ENCODE assay signal across 24 cellular contexts in the genomic region with DNA sequence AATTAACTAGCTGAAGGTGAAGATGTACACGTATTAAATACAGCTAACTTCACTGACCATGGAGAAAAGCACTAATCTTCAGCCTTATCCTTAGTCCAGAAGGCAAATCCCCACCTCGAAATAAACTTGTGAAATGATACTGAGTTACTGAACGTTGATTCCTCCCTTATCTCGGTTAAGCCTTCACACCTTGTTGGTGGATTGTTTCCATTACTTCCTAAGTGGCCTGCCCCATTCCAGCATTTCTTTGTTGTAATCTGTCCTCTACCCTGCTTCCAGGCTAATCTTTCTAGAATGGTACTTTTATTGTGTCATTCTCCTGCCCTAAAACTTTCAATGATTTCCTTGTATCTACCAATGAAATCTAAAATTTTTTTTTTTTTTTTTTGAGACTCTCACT.
A peak's percentile ranks its signal among the peaks of the same experiment; 100 is the strongest.
DNase-seq lines count a peak whose midpoint lies in the region; ATAC-seq and TF ChIP-seq lines count a peak whose summit lies in the region.
"Had no signal": no experiment of that assay in that cellular context is flagged by ENCODE, and none has a peak within 500 bp of the region (broad histone marks: within the 10 kb centered on the region; RNA-seq: fewer than 3 reads in every experiment).

No MANE protein-coding gene starts in this region.

- no peak for TF ChIP-seq POLR2A in esophagus muscularis mucosa (IDR thresholded peaks at IDR 0.05; ENCODE audit: low read depth)

- no peaks in the 10 kb centered on the region for H3K36me3 ChIP-seq in endodermal cell (ENCODE audit: control insufficient read depth, insufficient read depth, low read length)
- H3K36me3 ChIP-seq in mesendoderm (ENCODE audit: control insufficient read depth, insufficient read depth, low read length) = no peaks in the 10 kb centered on the region
- H3K36me3 ChIP-seq in esophagus muscularis mucosa = no peaks in the 10 kb centered on the region
- H3K36me3 ChIP-seq: BE2C had no signal

- no peak overlapping the region for H2BK120ac ChIP-seq in mesendoderm (ENCODE audit: low read depth, low read length)

- no peak for ATAC-seq in natural killer cell
- ATAC-seq in HG02970 (IDR thresholded peaks at IDR 0.05; ENCODE audit: low FRiP score, unreplicated experiment) = no peak
- ATAC-seq: GM12878 had no signal

- no peak overlapping the region for H4K8ac ChIP-seq in mesendoderm (ENCODE audit: low read depth, low read length)

- H3K36me3 Mint-ChIP-seq in endodermal cell (ENCODE audit: low read depth) (peaks cover 6% of the 10 kb centered on the region), nephron progenitor cell (ENCODE audit: low read depth) (no peaks in the 10 kb centered on the region), natural killer cell (no peaks in the 10 kb centered on the region)

- H3K56ac ChIP-seq in mesendoderm (ENCODE audit: low read length) = no peak overlapping the region

- no peaks in the 10 kb centered on the region for H3K79me2 ChIP-seq in mesendoderm (ENCODE audit: control insufficient read depth, insufficient read depth, low read length)

- TF ChIP-seq CTCF in endodermal cell (conservative IDR thresholded peaks at IDR 0.05) (no peak), nephron progenitor cell (IDR thresholded peaks at IDR 0.05) (no peak), natural killer cell (IDR thresholded peaks at IDR 0.05) (no peak), esophagus muscularis mucosa (IDR thresholded peaks at IDR 0.05) (no peak)

- H3K4me1 Mint-ChIP-seq in endodermal cell = peaks cover 8% of the 10 kb centered on the region
- H3K4me1 Mint-ChIP-seq in nephron progenitor cell = no peaks in the 10 kb centered on the region
- peaks cover 0 to 5% of the 10 kb centered on the region in 2 donors for H3K4me1 Mint-ChIP-seq in natural killer cell
- H3K4me1 Mint-ChIP-seq: CD14-positive monocyte; CD8-positive, alpha-beta memory T cell had no signal

- no peak overlapping the region for H3K4me3 Mint-ChIP-seq in endodermal cell
- no peak overlapping the region for H3K4me3 Mint-ChIP-seq in nephron progenitor cell
- no peak overlapping the region for H3K4me3 Mint-ChIP-seq in natural killer cell
- H3K4me3 Mint-ChIP-seq: CD14-positive monocyte; CD4-positive, alpha-beta memory T cell; CD4-positive, CD25-positive, alpha-beta regulatory T cell; CD8-positive, alpha-beta memory T cell had no signal

- no peak overlapping the region for H3K27ac ChIP-seq in endodermal cell (ENCODE audit: low read depth, low read length)
- H3K27ac ChIP-seq in mesendoderm (ENCODE audit: low read depth, low read length) = no peak overlapping the region
- no peak overlapping the region for H3K27ac ChIP-seq in esophagus muscularis mucosa (replicated peaks in 1 of 4)
- H3K27ac ChIP-seq: BLaER1 had no signal

- H2BK15ac ChIP-seq in mesendoderm (replicated peaks; ENCODE audit: low read depth) = no peak overlapping the region

- H2AK5ac ChIP-seq in mesendoderm (ENCODE audit: low read length) = no peak overlapping the region

- H3K23ac ChIP-seq in mesendoderm (ENCODE audit: low read length) = no peak overlapping the region

- no peak overlapping the region for H3K4ac ChIP-seq in mesendoderm (ENCODE audit: low read depth, low read length)

- intact Hi-C loops in natural killer cell (cut with micrococcal nuclease) = no loop called here
- intact Hi-C loops in esophagus muscularis mucosa (cut with DNase I) = no loop called here

- no peak overlapping the region for H3K4me2 ChIP-seq in mesendoderm (ENCODE audit: low read length)
- H3K4me2 ChIP-seq: BLaER1 had no signal

- peaks cover 94% of the 10 kb centered on the region for H3K27me3 Mint-ChIP-seq in endodermal cell (ENCODE audit: insufficient read depth)
- H3K27me3 Mint-ChIP-seq in nephron progenitor cell (ENCODE audit: low read depth, poor library complexity) = peaks cover 5% of the 10 kb centered on the region
- H3K27me3 Mint-ChIP-seq in natural killer cell (ENCODE audit: low read depth in 2 of 2) = no peaks in the 10 kb centered on the region
- H3K27me3 Mint-ChIP-seq: CD4-positive, alpha-beta memory T cell; CD4-positive, CD25-positive, alpha-beta regulatory T cell; CD8-positive, alpha-beta memory T cell had no signal

- H3K79me1 ChIP-seq in mesendoderm (ENCODE audit: low read length) = no peaks in the 10 kb centered on the region

- H3K27me3 ChIP-seq in endodermal cell (ENCODE audit: control insufficient read depth, insufficient read depth, low read length, poor library complexity, severe bottlenecking) (peaks cover 89% of the 10 kb centered on the region), mesendoderm (ENCODE audit: insufficient read depth, low read length, poor library complexity) (no peaks in the 10 kb centered on the region), esophagus muscularis mucosa (no peaks in the 10 kb centered on the region)
- H3K27me3 ChIP-seq: BE2C, BLaER1 had no signal

- peaks cover 16% of the 10 kb centered on the region for H3K9me3 ChIP-seq in endodermal cell (ENCODE audit: control insufficient read depth, low read length)
- H3K9me3 ChIP-seq in esophagus muscularis mucosa = no peaks in the 10 kb centered on the region
- H3K9me3 ChIP-seq: BE2C had no signal

- no peak overlapping the region for H4K5ac ChIP-seq in mesendoderm (ENCODE audit: low read length)

- H3K27ac Mint-ChIP-seq in endodermal cell (no peak overlapping the region), nephron progenitor cell (peak overlapping the region; percentile 39), natural killer cell (no peak overlapping the region)
- H3K27ac Mint-ChIP-seq: CD8-positive, alpha-beta memory T cell had no signal

- peaks cover 13% of the 10 kb centered on the region for H3K9me3 Mint-ChIP-seq in endodermal cell
- H3K9me3 Mint-ChIP-seq in nephron progenitor cell = peaks cover under 1% of the 10 kb centered on the region
- H3K9me3 Mint-ChIP-seq in natural killer cell = no peaks in the 10 kb centered on the region
- H3K9me3 Mint-ChIP-seq: CD4-positive, alpha-beta memory T cell; CD8-positive, alpha-beta memory T cell had no signal

- no peak overlapping the region for H3K18ac ChIP-seq in mesendoderm (ENCODE audit: low read length)

- no peaks in the 10 kb centered on the region for H3K4me1 ChIP-seq in endodermal cell (ENCODE audit: control insufficient read depth, insufficient read depth, low read length)
- peaks cover 5% of the 10 kb centered on the region for H3K4me1 ChIP-seq in mesendoderm (ENCODE audit: control insufficient read depth, low read depth, low read length)
- no peaks in the 10 kb centered on the region for H3K4me1 ChIP-seq in esophagus muscularis mucosa
- H3K4me1 ChIP-seq: BE2C had no signal

- peak; percentile 43 for DNase-seq in endodermal cell
- peak; percentile 90 for DNase-seq in mesendoderm
- DNase-seq in nephron progenitor cell = no peak
- no peak for DNase-seq in natural killer cell
- DNase-seq in esophagus muscularis mucosa (ENCODE audit: extremely low spot score) = no peak
- no peak for DNase-seq in iPS-NIHi7 (ENCODE audit: extremely low spot score)
- DNase-seq: 8988T; ACHN; BE2C; C1 segment of cervical spinal cord; CD4-positive, alpha-beta memory T cell; CD4-positive, CD25-positive, alpha-beta regulatory T cell; CD8-positive, alpha-beta memory T cell; COR-L47; DMS 273 treated with DMSO at 0.1 percent for 48 hours; DMS153; DMS53; DND-41; EL; GDM1 had no signal

- H3K4me3 ChIP-seq in endodermal cell (ENCODE audit: low read length) = no peak overlapping the region
- H3K4me3 ChIP-seq in mesendoderm (ENCODE audit: low read length) = no peak overlapping the region
- H3K4me3 ChIP-seq in esophagus muscularis mucosa = no peak overlapping the region
- H3K4me3 ChIP-seq: BLaER1, GM12878 had no signal

- H2BK5ac ChIP-seq in mesendoderm (ENCODE audit: low read length) = no peak overlapping the region

- H3K9ac ChIP-seq in endodermal cell (ENCODE audit: extremely low read depth, low read length, poor library complexity, severe bottlenecking) = no peak overlapping the region
- no peak overlapping the region for H3K9ac ChIP-seq in mesendoderm (ENCODE audit: low read length)
- H3K9ac ChIP-seq: BLaER1 had no signal

- TF ChIP-seq EP300 in esophagus muscularis mucosa (IDR thresholded peaks at IDR 0.05) = no peak

- WGBS in endodermal cell (ENCODE audit: insufficient coverage in 1 of 2, insufficient read length in 1 of 2), 2 experiments = 61 to 76% methylated on average over 3 to 4 of the region's 4 CpGs
- no CpG with 5 or more reads among the region's 4 CpGs for WGBS in mesendoderm (ENCODE audit: extremely low coverage, insufficient coverage, low lambda C conversion rate)
- 82% methylated on average over 4 of the region's 4 CpGs for WGBS in esophagus muscularis mucosa

Comparison
In these comparisons a context has a peak if more than half of its experiments do, and no peak if none do; other contexts are left out.
1. DNase-seq: peak in endodermal cell (single experiment) and mesendoderm (single experiment); none in nephron progenitor cell (single experiment), natural killer cell (single experiment), esophagus muscularis mucosa (single experiment) and iPS-NIHi7 (single experiment).